ENCODE assay signal across 8 cellular contexts in the genomic region with DNA sequence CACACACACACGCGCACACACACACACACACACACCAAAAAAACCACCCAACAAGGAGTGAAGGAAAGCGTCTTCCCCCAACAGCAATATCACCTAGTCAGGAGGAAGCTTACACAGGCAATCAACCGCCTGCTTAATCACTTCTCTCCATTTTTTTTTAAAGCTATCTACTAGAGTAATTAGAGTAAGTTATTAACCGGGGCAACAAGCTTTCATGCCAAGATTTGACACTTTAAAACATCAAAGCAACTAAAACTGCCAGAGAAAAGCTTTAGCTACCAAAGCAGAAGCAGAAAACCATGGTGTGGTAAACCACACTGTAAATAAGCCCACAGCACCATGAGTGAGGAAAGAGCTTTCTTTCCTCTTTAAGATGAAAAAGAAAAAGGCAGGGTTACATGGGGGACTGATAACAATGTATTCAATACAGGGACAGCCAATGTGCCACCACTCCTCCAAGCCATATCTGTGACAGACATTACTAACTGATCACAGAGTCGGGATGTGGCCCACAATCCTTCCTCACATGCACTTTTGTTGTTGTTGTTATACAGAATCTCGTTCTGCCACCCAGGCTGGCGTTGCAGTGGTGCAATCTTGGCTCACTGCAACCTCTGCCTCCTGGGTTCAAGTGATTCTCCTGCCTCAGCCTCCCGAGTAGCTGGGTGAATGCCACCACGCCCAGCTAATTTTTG.
DNase-seq lines count a peak whose midpoint lies in the region; ATAC-seq and TF ChIP-seq lines count a peak whose summit lies in the region.

No MANE protein-coding gene starts in this region.

- no peaks in the 10 kb centered on the region for H3K9me3 Mint-ChIP-seq in activated naive CD8-positive, alpha-beta T cell treated with anti-CD3 and anti-CD28 coated beads, Interleukin-2, amount 10 ng/mL, durations not matched to agents 7 days and 5 days
- H3K9me3 Mint-ChIP-seq in osteocyte (ENCODE audit: unreplicated experiment): no peaks in the 10 kb centered on the region

- ATAC-seq in GM18502 (IDR thresholded peaks at IDR 0.05; ENCODE audit: poor library complexity, unreplicated experiment): peak; percentile 46
- ATAC-seq in activated naive CD8-positive, alpha-beta T cell treated with anti-CD3 and anti-CD28 coated beads, Interleukin-2, amount 10 ng/mL, durations not matched to agents 7 days and 5 days (ENCODE audit: low read depth): peak; percentile 77
- no peak for ATAC-seq in HG02970 (IDR thresholded peaks at IDR 0.05; ENCODE audit: low FRiP score, unreplicated experiment)

- peaks cover 5% of the 10 kb centered on the region for H3K36me3 Mint-ChIP-seq in activated naive CD8-positive, alpha-beta T cell treated with anti-CD3 and anti-CD28 coated beads, Interleukin-2, amount 10 ng/mL, durations not matched to agents 7 days and 5 days
- no peaks in the 10 kb centered on the region for H3K36me3 Mint-ChIP-seq in osteocyte (ENCODE audit: unreplicated experiment)

- POLR2A ChIA-PET in activated naive CD8-positive, alpha-beta T cell treated with anti-CD3 and anti-CD28 coated beads, Interleukin-2, amount 10 ng/mL, durations not matched to agents 7 days and 5 days (lab: Charles Lee): interaction anchor here (0.6 to 1.0 kb wide), 3 partner anchors 176 to 292 kb away, joined by 3 to 4 read pairs (median 4); no protein-coding TSS in a partner anchor

- H3K4me1 Mint-ChIP-seq in activated naive CD8-positive, alpha-beta T cell treated with anti-CD3 and anti-CD28 coated beads, Interleukin-2, amount 10 ng/mL, durations not matched to agents 7 days and 5 days: peaks cover 46% of the 10 kb centered on the region
- H3K4me1 Mint-ChIP-seq in osteocyte (ENCODE audit: unreplicated experiment): peaks cover 32% of the 10 kb centered on the region

- peaks cover 40% of the 10 kb centered on the region for H3K27me3 Mint-ChIP-seq in activated naive CD8-positive, alpha-beta T cell treated with anti-CD3 and anti-CD28 coated beads, Interleukin-2, amount 10 ng/mL, durations not matched to agents 7 days and 5 days
- no peaks in the 10 kb centered on the region for H3K27me3 Mint-ChIP-seq in osteocyte (ENCODE audit: unreplicated experiment)

- peak overlapping the region; percentile 71 for H3K27ac Mint-ChIP-seq in activated naive CD8-positive, alpha-beta T cell treated with anti-CD3 and anti-CD28 coated beads, Interleukin-2, amount 10 ng/mL, durations not matched to agents 7 days and 5 days
- peak overlapping the region; percentile 17 for H3K27ac Mint-ChIP-seq in osteocyte (ENCODE audit: unreplicated experiment)

- peak overlapping the region; percentile 84 for H3K4me3 Mint-ChIP-seq in activated naive CD8-positive, alpha-beta T cell treated with anti-CD3 and anti-CD28 coated beads, Interleukin-2, amount 10 ng/mL, durations not matched to agents 7 days and 5 days
- H3K4me3 Mint-ChIP-seq in osteocyte (ENCODE audit: unreplicated experiment): peak overlapping the region; percentile 16

- DNase-seq in KBM-7 (peak; percentile 86), osteocyte (ENCODE audit: extremely low spot score, unreplicated experiment) (peak; percentile 54), NCI-H526 treated with DMSO at 0.1 percent for 48 hours (lab: John Stamatoyannopoulos, UW) (no peak), NCI-H1092 (lab: John Stamatoyannopoulos, UW) (no peak), anterior cingulate cortex (lab: John Stamatoyannopoulos, UW) (no peak)
- DNase-seq in activated naive CD8-positive, alpha-beta T cell treated with anti-CD3 and anti-CD28 coated beads, Interleukin-2, amount 10 ng/mL, durations not matched to agents 7 days and 5 days: peak; percentile 42

- TF ChIP-seq CTCF in osteocyte (IDR thresholded peaks at IDR 0.05): no peak

- in situ Hi-C loops in KBM-7 (cut with MboI; ENCODE audit: low pct_unique_long_range_greater_than_20kb, low sequenced_read_pairs): no loop called here

Comparison
In these comparisons a context has a peak if more than half of its experiments do, and no peak if none do; other contexts are left out.
1. DNase-seq: peak in KBM-7 (single experiment), activated naive CD8-positive, alpha-beta T cell treated with anti-CD3 and anti-CD28 coated beads, Interleukin-2, amount 10 ng/mL, durations not matched to agents 7 days and 5 days (single experiment) and osteocyte (single experiment); none in NCI-H526 treated with DMSO at 0.1 percent for 48 hours (single experiment), NCI-H1092 (single experiment) and anterior cingulate cortex (0 of 58).